ENCODE assay signal across 2 cellular contexts in the genomic region with DNA sequence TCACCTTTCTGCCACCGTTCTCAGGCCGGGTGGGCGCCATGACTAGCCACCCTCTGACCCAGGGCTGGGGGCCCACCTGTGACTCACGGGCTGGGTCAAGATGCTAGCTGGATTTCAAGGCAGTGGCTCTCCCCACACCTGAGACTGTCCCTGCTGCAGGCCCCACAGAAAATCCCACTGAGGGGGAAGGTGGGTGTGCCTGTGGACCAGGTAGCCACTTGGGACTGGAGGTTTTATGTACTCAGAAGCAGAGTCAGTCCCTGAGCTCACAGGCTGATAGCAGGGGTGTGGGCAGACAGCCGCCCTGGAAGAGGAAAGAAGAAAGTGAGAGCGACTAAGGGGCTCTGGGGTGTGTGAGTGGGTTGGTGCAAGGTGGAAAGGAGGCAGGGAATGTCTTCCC.
TF ChIP-seq lines count a peak whose summit lies in the region.

No MANE protein-coding gene starts in this region.

TF ChIP-seq in SK-N-SH, 30 proteins besides CTCF, POLR2A, EP300 and RAD21:
- TF ChIP-seq TCF12 (IDR thresholded peaks at IDR 0.05) (no peak), SMC3 (IDR thresholded peaks at IDR 0.05; ENCODE audit: low read depth, low read length) (no peak)
- TF ChIP-seq, protein P1, sequence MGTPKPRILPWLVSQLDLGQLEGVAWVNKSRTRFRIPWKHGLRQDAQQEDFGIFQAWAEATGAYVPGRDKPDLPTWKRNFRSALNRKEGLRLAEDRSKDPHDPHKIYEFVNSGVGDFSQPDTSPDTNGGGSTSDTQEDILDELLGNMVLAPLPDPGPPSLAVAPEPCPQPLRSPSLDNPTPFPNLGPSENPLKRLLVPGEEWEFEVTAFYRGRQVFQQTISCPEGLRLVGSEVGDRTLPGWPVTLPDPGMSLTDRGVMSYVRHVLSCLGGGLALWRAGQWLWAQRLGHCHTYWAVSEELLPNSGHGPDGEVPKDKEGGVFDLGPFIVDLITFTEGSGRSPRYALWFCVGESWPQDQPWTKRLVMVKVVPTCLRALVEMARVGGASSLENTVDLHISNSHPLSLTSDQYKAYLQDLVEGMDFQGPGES (IDR thresholded peaks at IDR 0.05; ENCODE audit: low read depth, low read length), result no peak
- TF ChIP-seq, protein P2, sequence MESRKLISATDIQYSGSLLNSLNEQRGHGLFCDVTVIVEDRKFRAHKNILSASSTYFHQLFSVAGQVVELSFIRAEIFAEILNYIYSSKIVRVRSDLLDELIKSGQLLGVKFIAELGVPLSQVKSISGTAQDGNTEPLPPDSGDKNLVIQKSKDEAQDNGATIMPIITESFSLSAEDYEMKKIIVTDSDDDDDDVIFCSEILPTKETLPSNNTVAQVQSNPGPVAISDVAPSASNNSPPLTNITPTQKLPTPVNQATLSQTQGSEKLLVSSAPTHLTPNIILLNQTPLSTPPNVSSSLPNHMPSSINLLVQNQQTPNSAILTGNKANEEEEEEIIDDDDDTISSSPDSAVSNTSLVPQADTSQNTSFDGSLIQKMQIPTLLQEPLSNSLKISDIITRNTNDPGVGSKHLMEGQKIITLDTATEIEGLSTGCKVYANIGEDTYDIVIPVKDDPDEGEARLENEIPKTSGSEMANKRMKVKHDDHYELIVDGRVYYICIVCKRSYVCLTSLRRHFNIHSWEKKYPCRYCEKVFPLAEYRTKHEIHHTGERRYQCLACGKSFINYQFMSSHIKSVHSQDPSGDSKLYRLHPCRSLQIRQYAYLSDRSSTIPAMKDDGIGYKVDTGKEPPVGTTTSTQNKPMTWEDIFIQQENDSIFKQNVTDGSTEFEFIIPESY (IDR thresholded peaks at IDR 0.05; ENCODE audit: borderline replicate concordance, low read depth), result no peak

TF ChIP-seq in SK-N-SH treated with all-trans-retinoic acid at 6 μM for 48 hours, 23 proteins besides CTCF, POLR2A, EP300 and RAD21 (continued from another document):
- TF ChIP-seq ZNF565 (CRISPR knock-in tag; conservative IDR thresholded peaks at IDR 0.05; ENCODE audit: low read depth) (no peak), ZNF70 (CRISPR knock-in tag; IDR thresholded peaks at IDR 0.05) (no peak), RARB (CRISPR knock-in tag; IDR thresholded peaks at IDR 0.05) (no peak), ZFP30 (CRISPR knock-in tag; IDR thresholded peaks at IDR 0.05) (no peak), TOX (CRISPR knock-in tag; IDR thresholded peaks at IDR 0.05; ENCODE audit: borderline replicate concordance) (no peak), ESRRG (CRISPR knock-in tag; IDR thresholded peaks at IDR 0.05) (no peak), GLIS3 (CRISPR knock-in tag; IDR thresholded peaks at IDR 0.05) (no peak)
- TF ChIP-seq, protein P3, sequence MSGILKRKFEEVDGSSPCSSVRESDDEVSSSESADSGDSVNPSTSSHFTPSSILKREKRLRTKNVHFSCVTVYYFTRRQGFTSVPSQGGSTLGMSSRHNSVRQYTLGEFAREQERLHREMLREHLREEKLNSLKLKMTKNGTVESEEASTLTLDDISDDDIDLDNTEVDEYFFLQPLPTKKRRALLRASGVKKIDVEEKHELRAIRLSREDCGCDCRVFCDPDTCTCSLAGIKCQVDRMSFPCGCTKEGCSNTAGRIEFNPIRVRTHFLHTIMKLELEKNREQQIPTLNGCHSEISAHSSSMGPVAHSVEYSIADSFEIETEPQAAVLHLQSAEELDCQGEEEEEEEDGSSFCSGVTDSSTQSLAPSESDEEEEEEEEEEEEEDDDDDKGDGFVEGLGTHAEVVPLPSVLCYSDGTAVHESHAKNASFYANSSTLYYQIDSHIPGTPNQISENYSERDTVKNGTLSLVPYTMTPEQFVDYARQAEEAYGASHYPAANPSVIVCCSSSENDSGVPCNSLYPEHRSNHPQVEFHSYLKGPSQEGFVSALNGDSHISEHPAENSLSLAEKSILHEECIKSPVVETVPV (CRISPR knock-in tag; IDR thresholded peaks at IDR 0.05), result no peak
